ENCODE assay signal across 8 cellular contexts in genomic region chr19:34172661-34173144, GRCh38. TPM values are rescaled to one million over a fixed set of nuclear protein-coding genes. Genes with fewer than 3 reads are reported as not detected.
DNase-seq lines count a peak whose midpoint lies in the region; ATAC-seq and TF ChIP-seq lines count a peak whose summit lies in the region.

No MANE protein-coding gene starts in this region.

- no peaks in the 10 kb centered on the region for H3K9me3 Mint-ChIP-seq in activated CD4-positive, alpha-beta T cell treated with anti-CD3 and anti-CD28 coated beads, Interleukin-2, amount 10 ng/mL, durations not matched to agents 24 days and 14 days
- no peaks in the 10 kb centered on the region for H3K9me3 Mint-ChIP-seq in dendritic cell treated with granulocyte-macrophage colony-stimulating factor and Interleukin-4, amounts not matched to agents 40 ng/mL and 50 ng/mL, for 4 days

- H3K27ac ChIP-seq in PC-9 (peak overlapping the region; percentile 90), mesodermal cell (ENCODE audit: low read depth, low read length, severe bottlenecking) (peak overlapping the region; percentile 99), thyroid gland (peak overlapping the region; percentile 96 to 100 (median 99))

- BruUV-seq in PC-9 (replicated peaks; lab: Mats Ljungman, UMichigan) = no TSS peak

- H3K9me2 ChIP-seq in PC-9 (ENCODE audit: insufficient read depth) = no peaks in the 10 kb centered on the region

- CTCF ChIA-PET in PC-9 (lab: Charles Lee) = no interaction called here

- no peak for TF ChIP-seq POLR2A in thyroid gland (IDR thresholded peaks at IDR 0.05)

- peak overlapping the region; percentile 84 for H2AFZ ChIP-seq in PC-9

- POLR2A ChIA-PET in PC-9 (lab: Charles Lee; ENCODE audit: unreplicated experiment) = interaction anchor here (0.6 kb wide), 1 partner anchor 192 kb away, joined by 4 read pairs; the partner anchor contains the start of gene GPI

- H3K4me3 ChIP-seq in PC-9 (peak overlapping the region; percentile 71), mesodermal cell (ENCODE audit: extremely low read depth, insufficient read depth, low read length, poor library complexity, severe bottlenecking) (peak overlapping the region; percentile 97), thyroid gland (replicated peaks in 1 of 3) (peak overlapping the region; percentile 45 to 100 (median 93))

- peak; percentile 41 for ATAC-seq in HG02798 (IDR thresholded peaks at IDR 0.05; ENCODE audit: poor library complexity, unreplicated experiment)

- peaks cover 17% of the 10 kb centered on the region for H3F3A ChIP-seq in PC-9 (ENCODE audit: insufficient read depth, low read depth)

- H3K27me3 Mint-ChIP-seq in activated CD4-positive, alpha-beta T cell treated with anti-CD3 and anti-CD28 coated beads, Interleukin-2, amount 10 ng/mL, durations not matched to agents 24 days and 14 days = peaks cover 2% of the 10 kb centered on the region
- H3K27me3 Mint-ChIP-seq in dendritic cell treated with granulocyte-macrophage colony-stimulating factor and Interleukin-4, amounts not matched to agents 40 ng/mL and 50 ng/mL, for 4 days = no peaks in the 10 kb centered on the region

- H3K36me3 ChIP-seq in PC-9 (ENCODE audit: low read depth) (peaks cover 26% of the 10 kb centered on the region; the same call in 1 of the 2 replicates), mesodermal cell (ENCODE audit: control insufficient read depth, insufficient read depth, low read length) (peaks cover 14% of the 10 kb centered on the region), thyroid gland (no peaks in the 10 kb centered on the region)

- H3K27me3 ChIP-seq in PC-9 (ENCODE audit: insufficient read depth, low read depth) (no peaks in the 10 kb centered on the region), thyroid gland (no peaks in the 10 kb centered on the region)

- H3K4me1 ChIP-seq in PC-9 (replicated peaks; ENCODE audit: insufficient read depth) (peaks cover 52% of the 10 kb centered on the region), mesodermal cell (ENCODE audit: control insufficient read depth, insufficient read depth, low read length, poor library complexity, severe bottlenecking) (no peaks in the 10 kb centered on the region), thyroid gland (peaks cover 48 to 51% of the 10 kb centered on the region in 2 donors)

- intact Hi-C loops in activated CD4-positive, alpha-beta T cell treated with anti-CD3 and anti-CD28 coated beads, Interleukin-2, amount 10 ng/mL, durations not matched to agents 24 days and 14 days (cut with micrococcal nuclease) = loop anchor here (1.0 to 5.0 kb wide), 4 partner anchors 187 to 505 kb away; partner anchors contain the start of genes KCTD15, SCGB2B2, UBA2 and ZNF302
- intact Hi-C loops in PC-9 (cut with micrococcal nuclease; ENCODE audit: unreplicated experiment) (loop anchor here (2.0 to 5.0 kb wide), 2 partner anchors 46 to 175 kb away; no protein-coding TSS in a partner anchor), thyroid gland (cut with DNase I) (loop anchor here (10.0 kb wide), 1 partner anchor 172 kb away; no protein-coding TSS in a partner anchor)
- intact Hi-C loops in dendritic cell treated with granulocyte-macrophage colony-stimulating factor and Interleukin-4, amounts not matched to agents 40 ng/mL and 50 ng/mL, for 4 days (cut with micrococcal nuclease) = loop anchor here (2.0 kb wide), 1 partner anchor 38 kb away; no protein-coding TSS in a partner anchor

- peaks cover 43% of the 10 kb centered on the region for H4K20me1 ChIP-seq in PC-9 (ENCODE audit: insufficient read depth)

- no peak for DNase-seq in activated CD4-positive, alpha-beta T cell treated with anti-CD3 and anti-CD28 coated beads, Interleukin-2, amount 10 ng/mL, durations not matched to agents 24 days and 14 days
- DNase-seq in activated CD4-positive, alpha-beta T cell treated with anti-CD3 and anti-CD28 coated beads for 1 hour = no peak
- DNase-seq in PC-9 (no peak), thyroid gland (no peak), mucosa of gallbladder (ENCODE audit: low spot score) (no peak)

- peak overlapping the region; percentile 98 for H3K4me2 ChIP-seq in PC-9

- TF ChIP-seq CTCF in PC-9 (conservative IDR thresholded peaks at IDR 0.05) (no peak), thyroid gland (IDR thresholded peaks at IDR 0.05) (no peak)

- H3K27ac Mint-ChIP-seq in activated CD4-positive, alpha-beta T cell treated with anti-CD3 and anti-CD28 coated beads, Interleukin-2, amount 10 ng/mL, durations not matched to agents 24 days and 14 days = peak overlapping the region; percentile 99
- H3K27ac Mint-ChIP-seq in dendritic cell treated with granulocyte-macrophage colony-stimulating factor and Interleukin-4, amounts not matched to agents 40 ng/mL and 50 ng/mL, for 4 days = peak overlapping the region; percentile 99

- H3K36me3 Mint-ChIP-seq in activated CD4-positive, alpha-beta T cell treated with anti-CD3 and anti-CD28 coated beads, Interleukin-2, amount 10 ng/mL, durations not matched to agents 24 days and 14 days (ENCODE audit: low read depth) = peaks cover 26% of the 10 kb centered on the region
- peaks cover 26% of the 10 kb centered on the region for H3K36me3 Mint-ChIP-seq in dendritic cell treated with granulocyte-macrophage colony-stimulating factor and Interleukin-4, amounts not matched to agents 40 ng/mL and 50 ng/mL, for 4 days (ENCODE audit: low read depth)

- H3K79me2 ChIP-seq in PC-9 (ENCODE audit: low read depth) = peaks cover 53% of the 10 kb centered on the region

- peak overlapping the region; percentile 85 for H3K4me3 Mint-ChIP-seq in activated CD4-positive, alpha-beta T cell treated with anti-CD3 and anti-CD28 coated beads, Interleukin-2, amount 10 ng/mL, durations not matched to agents 24 days and 14 days
- peak overlapping the region; percentile 90 for H3K4me3 Mint-ChIP-seq in dendritic cell treated with granulocyte-macrophage colony-stimulating factor and Interleukin-4, amounts not matched to agents 40 ng/mL and 50 ng/mL, for 4 days

- peaks cover 40% of the 10 kb centered on the region for H3K4me1 Mint-ChIP-seq in activated CD4-positive, alpha-beta T cell treated with anti-CD3 and anti-CD28 coated beads, Interleukin-2, amount 10 ng/mL, durations not matched to agents 24 days and 14 days
- H3K4me1 Mint-ChIP-seq in dendritic cell treated with granulocyte-macrophage colony-stimulating factor and Interleukin-4, amounts not matched to agents 40 ng/mL and 50 ng/mL, for 4 days (ENCODE audit: low read depth) = peaks cover 63% of the 10 kb centered on the region

- 0% methylated on average over 34 to 37 of the region's 55 CpGs for WGBS in mesodermal cell (ENCODE audit: insufficient coverage in 2 of 2), 2 experiments
- WGBS in thyroid gland, 2 donors = 0% methylated on average over 2 of the region's 55 CpGs; no CpG with 5 or more reads in 1 of the 2 donors

- H3K9me3 ChIP-seq in PC-9 (ENCODE audit: insufficient read depth, low read depth) (no peaks in the 10 kb centered on the region), mesodermal cell (ENCODE audit: control insufficient read depth, low read length) (no peaks in the 10 kb centered on the region), thyroid gland (no peaks in the 10 kb centered on the region)

RNA-seq across cellular contexts. Expression of gene LSM14A, which starts 0.4 kb away (rescaled TPM):
- 105 and 117 TPM in 2 replicates for total RNA-seq in activated CD4-positive, alpha-beta T cell treated with anti-CD3 and anti-CD28 coated beads, Interleukin-2, amount 10 ng/mL, durations not matched to agents 24 days and 14 days
- 114 and 169 TPM in 2 replicates for total RNA-seq in PC-9 (2021)
- 126 TPM for polyA plus RNA-seq in mesodermal cell (2013, experiment 1 of 2)
- 117 TPM for polyA plus RNA-seq in mesodermal cell (2013, experiment 2 of 2)
- total RNA-seq in thyroid gland = 100 to 1,000 TPM; 137 to 253 (median 168) TPM
- total RNA-seq in mucosa of gallbladder = 91.3 TPM
